Comparison of ENCODE assay signal across 31 cellular contexts in genomic region chr17:48195910-48196309, GRCh38.
"Had no signal": no experiment of that assay in that cellular context is flagged by ENCODE, and none has a peak within 500 bp of the region (broad histone marks: within the 10 kb centered on the region; RNA-seq: fewer than 3 reads in every experiment).

No MANE protein-coding gene starts in this region.

- H3K4me1 ChIP-seq: ascending aorta, breast epithelium, colonic mucosa, esophagus muscularis mucosa, foreskin keratinocyte, gastrocnemius medialis, heart left ventricle had no signal

- H3K36me3 ChIP-seq: ascending aorta, breast epithelium, cardiac muscle cell, colonic mucosa, esophagus muscularis mucosa, gastrocnemius medialis, heart left ventricle, WERI-Rb-1 had no signal

- ATAC-seq: activated CD4-positive, CD25-positive, alpha-beta regulatory T cell treated with anti-CD3 and anti-CD28 coated beads, Interleukin-2, amount 50 U/mL, for 24 hours; activated CD8-positive, alpha-beta T cell treated with anti-CD3 and anti-CD28 coated beads for 36 hours; activated T-cell treated with anti-CD3 and anti-CD28 coated beads, Interleukin-2, amount 50 U/mL, for 4 hours; activated T-helper 17 cell treated with anti-CD3 and anti-CD28 coated beads, Interleukin-2, amount 50 U/mL, for 72 hours; foreskin keratinocyte; gastrocnemius medialis; heart left ventricle had no signal

- DNase-seq: activated B cell treated with CpG ODN at 0.5 μM for 24 hours; activated CD4-positive, alpha-beta T cell treated with anti-CD3 and anti-CD28 coated beads for 48 hours; activated CD4-positive, alpha-beta T cell treated with anti-CD3 and anti-CD28 coated beads, Interleukin-2, amount 50 U/mL, for 1 hour; activated CD4-positive, alpha-beta T cell treated with anti-CD3 and anti-CD28 coated beads, Interleukin-2, amount 50 U/mL, for 48 hours; activated CD8-positive, alpha-beta memory T cell treated with anti-CD3 and anti-CD28 coated beads for 24 hours; activated CD8-positive, alpha-beta T cell treated with anti-CD3 and anti-CD28 coated beads for 36 hours; activated effector memory CD4-positive, alpha-beta T cell treated with Interleukin-2 at 50 U/mL for 16 hours; activated gamma-delta T cell treated with Interleukin-2 at 50 U/mL for 16 hours; activated naive CD4-positive, alpha-beta T cell treated with anti-CD3 and anti-CD28 coated beads, Interleukin-2, amount 50 U/mL, for 16 hours; activated naive CD4-positive, alpha-beta T cell treated with Interleukin-2 at 50 U/mL for 16 hours; activated naive CD8-positive, alpha-beta T cell treated with anti-CD3 and anti-CD28 coated beads for 36 hours; activated T-cell treated with anti-CD3 and anti-CD28 coated beads, Interleukin-2, amount 50 U/mL, for 4 hours; central memory CD4-positive, alpha-beta T cell; cerebellar nuclear complex; colonic mucosa; dorsolateral prefrontal cortex; effector memory CD4-positive, alpha-beta T cell; erythroblast; foreskin keratinocyte; gastrocnemius medialis; glutamatergic neuron; heart left ventricle; T-helper 1 cell; T-helper 2 cell; WERI-Rb-1 had no signal

- H3K27me3 ChIP-seq: ascending aorta, breast epithelium, colonic mucosa had no signal

- H3K27ac ChIP-seq: ascending aorta, breast epithelium, cardiac muscle cell, colonic mucosa, dorsolateral prefrontal cortex, esophagus muscularis mucosa, foreskin keratinocyte, gastrocnemius medialis, heart left ventricle, WERI-Rb-1 had no signal

- H3K9me3 ChIP-seq: ascending aorta, breast epithelium, colonic mucosa, esophagus muscularis mucosa, gastrocnemius medialis, heart left ventricle had no signal

- H3K4me3 ChIP-seq: ascending aorta, breast epithelium, cardiac muscle cell, colonic mucosa, dorsolateral prefrontal cortex, esophagus muscularis mucosa, gastrocnemius medialis, heart left ventricle had no signal
